ENCODE assay signal across 1 cellular context in the genomic region with DNA sequence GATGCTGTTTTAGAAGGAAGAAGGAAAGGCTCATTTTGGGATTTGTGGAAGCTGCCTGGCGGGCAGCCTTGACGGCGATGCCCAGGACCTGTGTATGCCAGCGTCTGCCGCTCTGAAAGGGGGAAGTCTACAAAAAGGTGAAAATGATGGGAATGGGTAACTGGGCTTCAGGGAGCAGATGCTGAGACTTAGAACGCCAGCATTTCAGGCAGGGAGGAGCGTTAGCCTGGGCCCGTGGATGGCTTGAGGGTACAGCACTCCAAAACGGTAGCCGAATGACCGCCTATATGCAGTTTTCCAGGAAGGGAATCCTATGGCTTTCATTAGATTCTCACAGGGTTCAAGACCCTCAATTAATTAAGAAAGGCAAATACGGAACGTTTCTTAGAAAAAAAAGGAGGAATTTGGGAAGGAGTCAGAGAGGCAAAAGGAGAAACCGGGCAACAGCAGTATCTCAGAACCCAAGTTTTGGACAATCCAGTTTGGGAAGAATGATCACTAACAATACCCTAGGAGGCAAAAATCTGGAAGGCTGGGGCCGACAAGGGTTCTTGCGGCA.
TF ChIP-seq lines count a peak whose summit lies in the region.

No MANE protein-coding gene starts in this region.

TF ChIP-seq in HCT116, 20 proteins besides CTCF, POLR2A, EP300 and RAD21:
- TF ChIP-seq, protein P1, sequence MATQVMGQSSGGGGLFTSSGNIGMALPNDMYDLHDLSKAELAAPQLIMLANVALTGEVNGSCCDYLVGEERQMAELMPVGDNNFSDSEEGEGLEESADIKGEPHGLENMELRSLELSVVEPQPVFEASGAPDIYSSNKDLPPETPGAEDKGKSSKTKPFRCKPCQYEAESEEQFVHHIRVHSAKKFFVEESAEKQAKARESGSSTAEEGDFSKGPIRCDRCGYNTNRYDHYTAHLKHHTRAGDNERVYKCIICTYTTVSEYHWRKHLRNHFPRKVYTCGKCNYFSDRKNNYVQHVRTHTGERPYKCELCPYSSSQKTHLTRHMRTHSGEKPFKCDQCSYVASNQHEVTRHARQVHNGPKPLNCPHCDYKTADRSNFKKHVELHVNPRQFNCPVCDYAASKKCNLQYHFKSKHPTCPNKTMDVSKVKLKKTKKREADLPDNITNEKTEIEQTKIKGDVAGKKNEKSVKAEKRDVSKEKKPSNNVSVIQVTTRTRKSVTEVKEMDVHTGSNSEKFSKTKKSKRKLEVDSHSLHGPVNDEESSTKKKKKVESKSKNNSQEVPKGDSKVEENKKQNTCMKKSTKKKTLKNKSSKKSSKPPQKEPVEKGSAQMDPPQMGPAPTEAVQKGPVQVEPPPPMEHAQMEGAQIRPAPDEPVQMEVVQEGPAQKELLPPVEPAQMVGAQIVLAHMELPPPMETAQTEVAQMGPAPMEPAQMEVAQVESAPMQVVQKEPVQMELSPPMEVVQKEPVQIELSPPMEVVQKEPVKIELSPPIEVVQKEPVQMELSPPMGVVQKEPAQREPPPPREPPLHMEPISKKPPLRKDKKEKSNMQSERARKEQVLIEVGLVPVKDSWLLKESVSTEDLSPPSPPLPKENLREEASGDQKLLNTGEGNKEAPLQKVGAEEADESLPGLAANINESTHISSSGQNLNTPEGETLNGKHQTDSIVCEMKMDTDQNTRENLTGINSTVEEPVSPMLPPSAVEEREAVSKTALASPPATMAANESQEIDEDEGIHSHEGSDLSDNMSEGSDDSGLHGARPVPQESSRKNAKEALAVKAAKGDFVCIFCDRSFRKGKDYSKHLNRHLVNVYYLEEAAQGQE (IDR thresholded peaks at IDR 0.05; ENCODE audit: low read depth), result no peak
- TF ChIP-seq CBX3 (IDR thresholded peaks at IDR 0.05; ENCODE audit: low read depth), result no peak
- no peak for TF ChIP-seq SIN3A (IDR thresholded peaks at IDR 0.05; ENCODE audit: low read depth)
- no peak for TF ChIP-seq EGR1 (IDR thresholded peaks at IDR 0.05; ENCODE audit: low read depth)
- no peak for TF ChIP-seq ELF1 (IDR thresholded peaks at IDR 0.05; ENCODE audit: borderline replicate concordance, low read depth)
- TF ChIP-seq YY1 (IDR thresholded peaks at IDR 0.05; ENCODE audit: extremely low read depth, insufficient replicate concordance, low read depth, low read length), result no peak
- TF ChIP-seq TCF7L2 (IDR thresholded peaks at IDR 0.05; ENCODE audit: borderline replicate concordance, extremely low read depth, insufficient read depth, insufficient read length), result no peak
- no peak for TF ChIP-seq JUND (IDR thresholded peaks at IDR 0.05)
- TF ChIP-seq, protein P2, sequence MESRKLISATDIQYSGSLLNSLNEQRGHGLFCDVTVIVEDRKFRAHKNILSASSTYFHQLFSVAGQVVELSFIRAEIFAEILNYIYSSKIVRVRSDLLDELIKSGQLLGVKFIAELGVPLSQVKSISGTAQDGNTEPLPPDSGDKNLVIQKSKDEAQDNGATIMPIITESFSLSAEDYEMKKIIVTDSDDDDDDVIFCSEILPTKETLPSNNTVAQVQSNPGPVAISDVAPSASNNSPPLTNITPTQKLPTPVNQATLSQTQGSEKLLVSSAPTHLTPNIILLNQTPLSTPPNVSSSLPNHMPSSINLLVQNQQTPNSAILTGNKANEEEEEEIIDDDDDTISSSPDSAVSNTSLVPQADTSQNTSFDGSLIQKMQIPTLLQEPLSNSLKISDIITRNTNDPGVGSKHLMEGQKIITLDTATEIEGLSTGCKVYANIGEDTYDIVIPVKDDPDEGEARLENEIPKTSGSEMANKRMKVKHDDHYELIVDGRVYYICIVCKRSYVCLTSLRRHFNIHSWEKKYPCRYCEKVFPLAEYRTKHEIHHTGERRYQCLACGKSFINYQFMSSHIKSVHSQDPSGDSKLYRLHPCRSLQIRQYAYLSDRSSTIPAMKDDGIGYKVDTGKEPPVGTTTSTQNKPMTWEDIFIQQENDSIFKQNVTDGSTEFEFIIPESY (IDR thresholded peaks at IDR 0.05; ENCODE audit: extremely low read depth, insufficient replicate concordance, low read length), result no peak
- no peak for TF ChIP-seq FOSL1 (IDR thresholded peaks at IDR 0.05; ENCODE audit: low read depth)
- TF ChIP-seq SRF (IDR thresholded peaks at IDR 0.05; ENCODE audit: low read depth), result no peak
- no peak for TF ChIP-seq POLR2AphosphoS5 (IDR thresholded peaks at IDR 0.05; ENCODE audit: low read depth, low read length)
- TF ChIP-seq EZH2phosphoT487 (IDR thresholded peaks at IDR 0.05; ENCODE audit: borderline replicate concordance), result no peak
- TF ChIP-seq, protein P3, sequence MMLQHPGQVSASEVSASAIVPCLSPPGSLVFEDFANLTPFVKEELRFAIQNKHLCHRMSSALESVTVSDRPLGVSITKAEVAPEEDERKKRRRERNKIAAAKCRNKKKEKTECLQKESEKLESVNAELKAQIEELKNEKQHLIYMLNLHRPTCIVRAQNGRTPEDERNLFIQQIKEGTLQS (IDR thresholded peaks at IDR 0.05), result no peak
- TF ChIP-seq ZNF274 (IDR thresholded peaks at IDR 0.05; ENCODE audit: low read depth, low read length), result no peak
- no peak for TF ChIP-seq EZH2 (IDR thresholded peaks at IDR 0.05)
- no peak for TF ChIP-seq ZFX (IDR thresholded peaks at IDR 0.05)
- no peak for TF ChIP-seq CEBPB (IDR thresholded peaks at IDR 0.05; ENCODE audit: low read depth)
- TF ChIP-seq SP1 (IDR thresholded peaks at IDR 0.05; ENCODE audit: low read depth), result no peak
- TF ChIP-seq, protein P4, sequence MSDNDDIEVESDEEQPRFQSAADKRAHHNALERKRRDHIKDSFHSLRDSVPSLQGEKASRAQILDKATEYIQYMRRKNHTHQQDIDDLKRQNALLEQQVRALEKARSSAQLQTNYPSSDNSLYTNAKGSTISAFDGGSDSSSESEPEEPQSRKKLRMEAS (IDR thresholded peaks at IDR 0.05), result no peak
TF ChIP-seq in HCT116: peak in this region for 0.
